ENCODE assay signal across 8 cellular contexts in genomic region chr1:52057245-52057644, GRCh38. TPM values are rescaled to one million over a fixed set of nuclear protein-coding genes. Genes with fewer than 3 reads are reported as not detected.
DNase-seq lines count a peak whose midpoint lies in the region; ATAC-seq and TF ChIP-seq lines count a peak whose summit lies in the region.

No MANE protein-coding gene starts in this region.

- WGBS in thymus: 4% methylated on average over 1 of the region's 1 CpG

- H3K27me3 ChIP-seq in kidney epithelial cell (ENCODE audit: control insufficient read depth, insufficient read depth, low read length) (no peaks in the 10 kb centered on the region), thymus (ENCODE audit: control insufficient read depth, insufficient read depth) (no peaks in the 10 kb centered on the region)

- ATAC-seq in activated CD8-positive, alpha-beta memory T cell treated with anti-CD3 and anti-CD28 coated beads, Interleukin-2, amount 10 ng/mL, durations not matched to agents 7 days and 5 days: no peak
- ATAC-seq in activated T-helper 17 cell treated with anti-CD3 and anti-CD28 coated beads, Interleukin-2, amount 50 U/mL, for 72 hours (replicated peaks): no peak
- no peak for ATAC-seq in HG03469 (IDR thresholded peaks at IDR 0.05; ENCODE audit: unreplicated experiment)

- H3K4me3 Mint-ChIP-seq in activated CD8-positive, alpha-beta memory T cell treated with anti-CD3 and anti-CD28 coated beads, Interleukin-2, amount 10 ng/mL, durations not matched to agents 7 days and 5 days: peak overlapping the region; percentile 98
- peak overlapping the region; percentile 100 for H3K4me3 Mint-ChIP-seq in activated T-helper 17 cell treated with anti-CD3 and anti-CD28 coated beads, Interleukin-2, amount 50 U/mL, for 72 hours

- H3K4me1 Mint-ChIP-seq in activated CD8-positive, alpha-beta memory T cell treated with anti-CD3 and anti-CD28 coated beads, Interleukin-2, amount 10 ng/mL, durations not matched to agents 7 days and 5 days: peaks cover 48% of the 10 kb centered on the region
- H3K4me1 Mint-ChIP-seq in activated T-helper 17 cell treated with anti-CD3 and anti-CD28 coated beads, Interleukin-2, amount 50 U/mL, for 72 hours: peaks cover 25% of the 10 kb centered on the region

- CTCF ChIA-PET in activated CD8-positive, alpha-beta memory T cell treated with anti-CD3 and anti-CD28 coated beads, Interleukin-2, amount 10 ng/mL, durations not matched to agents 7 days and 5 days (lab: Charles Lee): interaction anchor here (1.0 kb wide), 1 partner anchor 15 kb away, joined by 4 read pairs; no protein-coding TSS in a partner anchor

- H3K36me3 ChIP-seq in kidney epithelial cell (ENCODE audit: control insufficient read depth, insufficient read depth, low read length): no peaks in the 10 kb centered on the region
- peaks cover 8% of the 10 kb centered on the region for H3K36me3 ChIP-seq in thymus (ENCODE audit: control insufficient read depth, insufficient read depth)

- no peak for TF ChIP-seq CTCF in kidney epithelial cell (IDR thresholded peaks at IDR 0.05; ENCODE audit: insufficient read depth, low read length, poor library complexity, severe bottlenecking)

- no peaks in the 10 kb centered on the region for H3K9me3 Mint-ChIP-seq in activated CD8-positive, alpha-beta memory T cell treated with anti-CD3 and anti-CD28 coated beads, Interleukin-2, amount 10 ng/mL, durations not matched to agents 7 days and 5 days (ENCODE audit: low read depth)
- H3K9me3 Mint-ChIP-seq in activated T-helper 17 cell treated with anti-CD3 and anti-CD28 coated beads, Interleukin-2, amount 50 U/mL, for 72 hours: no peaks in the 10 kb centered on the region

- peaks cover 27% of the 10 kb centered on the region for H3K36me3 Mint-ChIP-seq in activated CD8-positive, alpha-beta memory T cell treated with anti-CD3 and anti-CD28 coated beads, Interleukin-2, amount 10 ng/mL, durations not matched to agents 7 days and 5 days
- peaks cover 83% of the 10 kb centered on the region for H3K36me3 Mint-ChIP-seq in activated T-helper 17 cell treated with anti-CD3 and anti-CD28 coated beads, Interleukin-2, amount 50 U/mL, for 72 hours (ENCODE audit: low read depth)

- H3K4me1 ChIP-seq in thymus (ENCODE audit: control insufficient read depth, insufficient read depth, low read length): peaks cover 18% of the 10 kb centered on the region

- no peaks in the 10 kb centered on the region for H3K9me3 ChIP-seq in thymus (ENCODE audit: control insufficient read depth)

- H3K27ac ChIP-seq in thymus (ENCODE audit: low read depth): no peak overlapping the region

- H3K27me3 Mint-ChIP-seq in activated CD8-positive, alpha-beta memory T cell treated with anti-CD3 and anti-CD28 coated beads, Interleukin-2, amount 10 ng/mL, durations not matched to agents 7 days and 5 days: no peaks in the 10 kb centered on the region
- H3K27me3 Mint-ChIP-seq in activated T-helper 17 cell treated with anti-CD3 and anti-CD28 coated beads, Interleukin-2, amount 50 U/mL, for 72 hours: no peaks in the 10 kb centered on the region

- DNase-seq in activated CD8-positive, alpha-beta memory T cell treated with anti-CD3 and anti-CD28 coated beads, Interleukin-2, amount 10 ng/mL, durations not matched to agents 7 days and 5 days: no peak
- DNase-seq in activated CD8-positive, alpha-beta memory T cell treated with anti-CD3 and anti-CD28 coated beads, Interleukin-2, amount 50 U/mL, for 4 hours: no peak
- DNase-seq in kidney epithelial cell (ENCODE audit: low read depth) (no peak), DMS153 treated with DMSO at 0.1 percent for 48 hours (lab: John Stamatoyannopoulos, UW; ENCODE audit: unreplicated experiment) (no peak), midbrain (lab: John Stamatoyannopoulos, UW) (no peak)

- H3K27ac Mint-ChIP-seq in activated CD8-positive, alpha-beta memory T cell treated with anti-CD3 and anti-CD28 coated beads, Interleukin-2, amount 10 ng/mL, durations not matched to agents 7 days and 5 days: peak overlapping the region; percentile 94
- H3K27ac Mint-ChIP-seq in activated T-helper 17 cell treated with anti-CD3 and anti-CD28 coated beads, Interleukin-2, amount 50 U/mL, for 72 hours: peak overlapping the region; percentile 98

- H3K4me3 ChIP-seq in kidney epithelial cell (ENCODE audit: low read depth, low read length): peak overlapping the region; percentile 85
- peak overlapping the region; percentile 73 for H3K4me3 ChIP-seq in thymus (ENCODE audit: low read length)

RNA-seq across cellular contexts. Expression of gene BTF3L4, which starts 1.1 kb away (rescaled TPM):
- 10 to 100 TPM; 25.6 to 31.5 TPM for total RNA-seq in activated CD8-positive, alpha-beta memory T cell treated with anti-CD3 and anti-CD28 coated beads, Interleukin-2, amount 10 ng/mL, durations not matched to agents 7 days and 5 days
- 10 to 100 TPM; 20.2 to 29.8 TPM for total RNA-seq in activated T-helper 17 cell treated with anti-CD3 and anti-CD28 coated beads, Interleukin-2, amount 50 U/mL, for 72 hours
- total RNA-seq in kidney epithelial cell: 76.9 and 83.6 TPM in 2 replicates
- 66.2 TPM for polyA plus RNA-seq in thymus

RNA-seq across cellular contexts. Expression of gene TXNDC12, which starts 2.3 kb away (rescaled TPM):
- 10 to 100 TPM; 37.5 to 42.6 TPM for total RNA-seq in activated CD8-positive, alpha-beta memory T cell treated with anti-CD3 and anti-CD28 coated beads, Interleukin-2, amount 10 ng/mL, durations not matched to agents 7 days and 5 days
- total RNA-seq in activated T-helper 17 cell treated with anti-CD3 and anti-CD28 coated beads, Interleukin-2, amount 50 U/mL, for 72 hours: 10 to 100 TPM; 40.9 to 47.1 TPM
- total RNA-seq in kidney epithelial cell: 62.1 and 62.8 TPM in 2 replicates
- 27.2 TPM for polyA plus RNA-seq in thymus

RNA-seq across cellular contexts. Expression of gene KTI12, which starts 23.6 kb away (rescaled TPM):
- total RNA-seq in activated CD8-positive, alpha-beta memory T cell treated with anti-CD3 and anti-CD28 coated beads, Interleukin-2, amount 10 ng/mL, durations not matched to agents 7 days and 5 days: 10 to 100 TPM; 15.0 to 18.0 TPM
- 10 to 100 TPM in 1 of 2 donors, 1 to 10 TPM in 1; 9.3 to 16.2 TPM for total RNA-seq in activated T-helper 17 cell treated with anti-CD3 and anti-CD28 coated beads, Interleukin-2, amount 50 U/mL, for 72 hours
- total RNA-seq in kidney epithelial cell: 13.0 and 19.9 TPM in 2 replicates
- polyA plus RNA-seq in thymus: 11.1 TPM
